19 cellular contexts compared by ENCODE assay signal in the genomic region with DNA sequence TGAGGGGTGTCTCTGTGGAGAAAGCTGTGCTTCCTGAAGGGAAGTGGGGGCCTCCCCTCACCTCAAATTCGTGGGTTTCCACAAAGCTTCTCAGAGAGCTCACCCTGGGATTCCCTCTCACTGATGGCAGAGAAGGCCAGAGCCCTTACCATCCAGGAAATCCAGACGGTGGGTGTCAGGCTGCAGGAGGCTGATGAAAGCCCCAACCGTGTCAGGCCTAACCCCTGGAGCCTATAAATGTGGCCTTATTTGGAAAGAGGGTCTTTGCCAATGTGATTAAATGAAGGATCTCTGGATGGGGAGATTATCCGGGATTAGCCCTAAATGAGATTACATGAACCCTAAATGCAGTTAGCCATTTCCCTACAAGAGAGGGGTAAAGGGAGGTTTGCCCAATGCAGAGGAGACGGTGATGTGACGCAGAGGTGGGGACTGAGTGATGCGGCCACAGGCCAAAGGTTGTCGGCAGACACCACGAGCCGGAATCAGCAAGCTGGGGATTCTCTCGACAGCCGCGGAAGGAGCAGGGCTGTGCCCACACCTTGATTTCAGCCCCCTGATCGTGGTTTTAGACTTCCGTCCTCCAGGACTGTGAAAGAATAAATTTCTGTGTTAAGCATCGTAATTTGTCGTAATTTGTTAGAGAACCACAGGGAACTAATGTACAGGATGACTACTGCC.
DNase-seq lines count a peak whose midpoint lies in the region; ATAC-seq and TF ChIP-seq lines count a peak whose summit lies in the region.
"Had no signal": no experiment of that assay in that cellular context is flagged by ENCODE, and none has a peak within 500 bp of the region (broad histone marks: within the 10 kb centered on the region; RNA-seq: fewer than 3 reads in every experiment).

No MANE protein-coding gene starts in this region.

- H3K27ac Mint-ChIP-seq in activated CD8-positive, alpha-beta memory T cell treated with anti-CD3 and anti-CD28 coated beads, Interleukin-2, amount 10 ng/mL, durations not matched to agents 7 days and 5 days = peak overlapping the region; percentile 52
- H3K27ac Mint-ChIP-seq: activated naive CD8-positive, alpha-beta T cell treated with anti-CD3 and anti-CD28 coated beads, Interleukin-2, amount 10 ng/mL, durations not matched to agents 7 days and 5 days; CD4-positive, CD25-positive, alpha-beta regulatory T cell had no signal

- TF ChIP-seq CTCF in WERI-Rb-1 (IDR thresholded peaks at IDR 0.05; ENCODE audit: low read depth, low read length) (no peak), lower lobe of right lung (IDR thresholded peaks at IDR 0.05) (no peak), tibial artery (IDR thresholded peaks at IDR 0.05) (no peak)

- no peak overlapping the region for H3K4me3 Mint-ChIP-seq in activated CD8-positive, alpha-beta memory T cell treated with anti-CD3 and anti-CD28 coated beads, Interleukin-2, amount 10 ng/mL, durations not matched to agents 7 days and 5 days
- H3K4me3 Mint-ChIP-seq: activated naive CD8-positive, alpha-beta T cell treated with anti-CD3 and anti-CD28 coated beads, Interleukin-2, amount 10 ng/mL, durations not matched to agents 7 days and 5 days; CD4-positive, CD25-positive, alpha-beta regulatory T cell had no signal

- H3K4me3 ChIP-seq in WERI-Rb-1 (ENCODE audit: low read depth, low read length) = no peak overlapping the region
- no peak overlapping the region for H3K4me3 ChIP-seq in lower lobe of right lung
- no peak overlapping the region for H3K4me3 ChIP-seq in tibial artery
- H3K4me3 ChIP-seq: colonic mucosa, hepatocyte had no signal

- ATAC-seq in activated CD8-positive, alpha-beta memory T cell treated with anti-CD3 and anti-CD28 coated beads, Interleukin-2, amount 10 ng/mL, durations not matched to agents 7 days and 5 days = no peak
- ATAC-seq in lower lobe of right lung = no peak
- ATAC-seq in GM18505 (IDR thresholded peaks at IDR 0.05; ENCODE audit: unreplicated experiment) = no peak
- no peak for ATAC-seq in esophagus mucosa
- ATAC-seq: sciatic nerve had no signal

- no peaks in the 10 kb centered on the region for H3K9me3 Mint-ChIP-seq in activated CD8-positive, alpha-beta memory T cell treated with anti-CD3 and anti-CD28 coated beads, Interleukin-2, amount 10 ng/mL, durations not matched to agents 7 days and 5 days (ENCODE audit: low read depth)
- H3K9me3 Mint-ChIP-seq: activated naive CD8-positive, alpha-beta T cell treated with anti-CD3 and anti-CD28 coated beads, Interleukin-2, amount 10 ng/mL, durations not matched to agents 7 days and 5 days had no signal

- H3K4me1 Mint-ChIP-seq in activated CD8-positive, alpha-beta memory T cell treated with anti-CD3 and anti-CD28 coated beads, Interleukin-2, amount 10 ng/mL, durations not matched to agents 7 days and 5 days = peaks cover 49% of the 10 kb centered on the region

- H3K36me3 Mint-ChIP-seq in activated CD8-positive, alpha-beta memory T cell treated with anti-CD3 and anti-CD28 coated beads, Interleukin-2, amount 10 ng/mL, durations not matched to agents 7 days and 5 days = no peaks in the 10 kb centered on the region
- H3K36me3 Mint-ChIP-seq: activated naive CD8-positive, alpha-beta T cell treated with anti-CD3 and anti-CD28 coated beads, Interleukin-2, amount 10 ng/mL, durations not matched to agents 7 days and 5 days; CD4-positive, CD25-positive, alpha-beta regulatory T cell had no signal

- CTCF ChIA-PET in activated CD8-positive, alpha-beta memory T cell treated with anti-CD3 and anti-CD28 coated beads, Interleukin-2, amount 10 ng/mL, durations not matched to agents 7 days and 5 days (lab: Charles Lee) = no interaction called here

- no peak overlapping the region for H3K27ac ChIP-seq in WERI-Rb-1
- H3K27ac ChIP-seq in lower lobe of right lung = no peak overlapping the region
- peak overlapping the region; percentile 83 to 87 for H3K27ac ChIP-seq in tibial artery
- H3K27ac ChIP-seq: brain microvascular endothelial cell, colonic mucosa, hepatocyte had no signal

- H3K27me3 Mint-ChIP-seq in activated CD8-positive, alpha-beta memory T cell treated with anti-CD3 and anti-CD28 coated beads, Interleukin-2, amount 10 ng/mL, durations not matched to agents 7 days and 5 days = no peaks in the 10 kb centered on the region
- H3K27me3 Mint-ChIP-seq: activated naive CD8-positive, alpha-beta T cell treated with anti-CD3 and anti-CD28 coated beads, Interleukin-2, amount 10 ng/mL, durations not matched to agents 7 days and 5 days; CD4-positive, CD25-positive, alpha-beta regulatory T cell had no signal

- H3K9me3 ChIP-seq in WERI-Rb-1 (ENCODE audit: severe bottlenecking) (peaks cover 9% of the 10 kb centered on the region), lower lobe of right lung (no peaks in the 10 kb centered on the region), tibial artery (no peaks in the 10 kb centered on the region)
- H3K9me3 ChIP-seq: colonic mucosa had no signal

- intact Hi-C loops in lower lobe of right lung (cut with DNase I) = no loop called here
- intact Hi-C loops in tibial artery (cut with DNase I; ENCODE audit: low total_unique reads) = loop anchor here (5.0 kb wide), 1 partner anchor 49 kb away; no protein-coding TSS in a partner anchor

- no peak for DNase-seq in activated CD8-positive, alpha-beta memory T cell treated with anti-CD3 and anti-CD28 coated beads, Interleukin-2, amount 10 ng/mL, durations not matched to agents 7 days and 5 days
- DNase-seq in activated CD8-positive, alpha-beta memory T cell treated with anti-CD3 and anti-CD28 coated beads for 24 hours = no peak
- DNase-seq in WERI-Rb-1 (peak; percentile 81), lower lobe of right lung (peak; percentile 20), tibial artery (no peak), NCI-H187 (lab: John Stamatoyannopoulos, UW) (no peak)
- DNase-seq: activated naive CD8-positive, alpha-beta T cell treated with anti-CD3 and anti-CD28 coated beads, Interleukin-2, amount 10 ng/mL, durations not matched to agents 7 days and 5 days; CD4-positive, CD25-positive, alpha-beta regulatory T cell; colonic mucosa; KBM-7; NCI-H187 treated with DMSO at 0.1 percent for 48 hours; NCI-H446; RPMI8226; stimulated activated naive CD4-positive, alpha-beta T cell had no signal

- no peaks in the 10 kb centered on the region for H3K27me3 ChIP-seq in WERI-Rb-1 (ENCODE audit: insufficient read depth, low read depth, severe bottlenecking)
- no peaks in the 10 kb centered on the region for H3K27me3 ChIP-seq in lower lobe of right lung (ENCODE audit: low read depth)
- H3K27me3 ChIP-seq in tibial artery = no peaks in the 10 kb centered on the region
- H3K27me3 ChIP-seq: brain microvascular endothelial cell, colonic mucosa, hepatocyte had no signal

- no peak for TF ChIP-seq POLR2A in GM18505 (IDR thresholded peaks at IDR 0.05; ENCODE audit: borderline replicate concordance, extremely low read depth, insufficient read depth, insufficient read length)

- H3K4me1 ChIP-seq in lower lobe of right lung (peaks cover 16% of the 10 kb centered on the region), tibial artery (peaks cover 0 to 46% (median 36%) of the 10 kb centered on the region in 4 donors)
- H3K4me1 ChIP-seq: colonic mucosa had no signal

- H3K36me3 ChIP-seq in WERI-Rb-1 = no peaks in the 10 kb centered on the region
- H3K36me3 ChIP-seq in lower lobe of right lung = no peaks in the 10 kb centered on the region
- H3K36me3 ChIP-seq in tibial artery = no peaks in the 10 kb centered on the region
- H3K36me3 ChIP-seq: brain microvascular endothelial cell, colonic mucosa had no signal

Comparison
In these comparisons a context has a peak if more than half of its experiments do, and no peak if none do; other contexts are left out.
1. DNase-seq: peak in WERI-Rb-1 (single experiment) and lower lobe of right lung (single experiment); none in activated CD8-positive, alpha-beta memory T cell treated with anti-CD3 and anti-CD28 coated beads, Interleukin-2, amount 10 ng/mL, durations not matched to agents 7 days and 5 days (single experiment), activated CD8-positive, alpha-beta memory T cell treated with anti-CD3 and anti-CD28 coated beads for 24 hours (single experiment), tibial artery (0 of 2) and NCI-H187 (0 of 2).
2. H3K27ac ChIP-seq: peak in tibial artery (2 of 2); none in WERI-Rb-1 (single experiment) and lower lobe of right lung (single experiment).